19 cellular contexts compared by ENCODE assay signal in genomic region chr9:519579-519978, GRCh38. TPM values are rescaled to one million over a fixed set of nuclear protein-coding genes. Genes with fewer than 3 reads are reported as not detected.
DNase-seq lines count a peak whose midpoint lies in the region; ATAC-seq, FAIRE-seq and TF ChIP-seq lines count a peak whose summit lies in the region.
"Had no signal": no experiment of that assay in that cellular context is flagged by ENCODE, and none has a peak within 500 bp of the region (broad histone marks: within the 10 kb centered on the region; RNA-seq: fewer than 3 reads in every experiment).

No MANE protein-coding gene starts in this region.

- peaks cover 57% of the 10 kb centered on the region for H3K4me1 Mint-ChIP-seq in activated T-cell treated with anti-CD3 and anti-CD28 coated beads, Interleukin-2, amount 50 U/mL, for 72 hours (ENCODE audit: low read depth)
- H3K4me1 Mint-ChIP-seq in CD4-positive, alpha-beta memory T cell = peaks cover 15 to 70% (median 25%) of the 10 kb centered on the region in 4 donors

- no peaks in the 10 kb centered on the region for H3K27me3 Mint-ChIP-seq in activated T-cell treated with anti-CD3 and anti-CD28 coated beads, Interleukin-2, amount 50 U/mL, for 72 hours (ENCODE audit: low read depth)
- H3K27me3 Mint-ChIP-seq in CD4-positive, alpha-beta memory T cell = no peaks in the 10 kb centered on the region

- peak in 1 of 2 donors; percentile 27 for ATAC-seq in activated T-cell treated with anti-CD3 and anti-CD28 coated beads, Interleukin-2, amount 50 U/mL, for 72 hours (replicated peaks in 1 of 2)
- no peak for ATAC-seq in pancreas
- no peak for ATAC-seq in HG02623 (IDR thresholded peaks at IDR 0.05; ENCODE audit: unreplicated experiment)
- no peak for ATAC-seq in upper lobe of left lung (ENCODE audit: low FRiP score in 2 of 2)
- ATAC-seq: K562 had no signal

- peaks cover 32% of the 10 kb centered on the region for H3K4me1 ChIP-seq in CD4-positive, alpha-beta memory T cell (ENCODE audit: insufficient read depth, low read length)
- H3K4me1 ChIP-seq in pancreas = peaks cover 8 to 20% (median 9%) of the 10 kb centered on the region in 3 donors
- H3K4me1 ChIP-seq in upper lobe of left lung = peaks cover 0 to 10% (median 2%) of the 10 kb centered on the region in 4 donors

- TF ChIP-seq CTCF in pancreas (IDR thresholded peaks at IDR 0.05) (no peak), upper lobe of left lung (IDR thresholded peaks at IDR 0.05) (no peak)

- no peaks in the 10 kb centered on the region for H3K36me3 ChIP-seq in CD4-positive, alpha-beta memory T cell (ENCODE audit: insufficient read depth, low read length)
- H3K36me3 ChIP-seq in pancreas = no peaks in the 10 kb centered on the region
- H3K36me3 ChIP-seq in upper lobe of left lung = no peaks in the 10 kb centered on the region

- FAIRE-seq in pancreas (lab: Jason Lieb, UNC) = peak; percentile 9
- FAIRE-seq: GM12892, K562 had no signal

- CTCF ChIA-PET in CD4-positive, alpha-beta memory T cell (lab: Charles Lee; ENCODE audit: partially characterized antibody) = interaction anchor here (0.8 kb wide), 1 partner anchor 10 kb away, joined by 3 read pairs; no protein-coding TSS in a partner anchor

- H3K36me3 Mint-ChIP-seq in activated T-cell treated with anti-CD3 and anti-CD28 coated beads, Interleukin-2, amount 50 U/mL, for 72 hours (ENCODE audit: insufficient read depth in 2 of 2) = peaks cover 0 to 3% of the 10 kb centered on the region in 2 donors
- H3K36me3 Mint-ChIP-seq in CD4-positive, alpha-beta memory T cell = peaks cover 0 to 4% of the 10 kb centered on the region in 2 donors

- peak overlapping the region; percentile 69 for H3K27ac Mint-ChIP-seq in activated T-cell treated with anti-CD3 and anti-CD28 coated beads, Interleukin-2, amount 50 U/mL, for 72 hours
- peak overlapping the region in 5 of 7 donors; percentile 31 to 98 (median 78) for H3K27ac Mint-ChIP-seq in CD4-positive, alpha-beta memory T cell

- no peaks in the 10 kb centered on the region for H3K9me3 ChIP-seq in CD4-positive, alpha-beta memory T cell (ENCODE audit: control insufficient read depth in 1 of 2, low read length in 2 of 2)
- H3K9me3 ChIP-seq in pancreas (no peaks in the 10 kb centered on the region), upper lobe of left lung (no peaks in the 10 kb centered on the region)

- no peak overlapping the region for H3K4me3 Mint-ChIP-seq in activated T-cell treated with anti-CD3 and anti-CD28 coated beads, Interleukin-2, amount 50 U/mL, for 72 hours
- peak overlapping the region in 1 of 8 donors; percentile 41 for H3K4me3 Mint-ChIP-seq in CD4-positive, alpha-beta memory T cell

- no peaks in the 10 kb centered on the region for H3K27me3 ChIP-seq in CD4-positive, alpha-beta memory T cell (ENCODE audit: insufficient read depth, low read length)
- H3K27me3 ChIP-seq in pancreas = no peaks in the 10 kb centered on the region
- no peaks in the 10 kb centered on the region for H3K27me3 ChIP-seq in upper lobe of left lung

- no peak overlapping the region for H3K4me3 ChIP-seq in CD4-positive, alpha-beta memory T cell (ENCODE audit: low read length in 2 of 2)
- no peak overlapping the region for H3K4me3 ChIP-seq in pancreas
- H3K4me3 ChIP-seq in upper lobe of left lung = no peak overlapping the region
- H3K4me3 ChIP-seq: K562 had no signal

- intact Hi-C loops in CD4-positive, alpha-beta memory T cell (cut with micrococcal nuclease) = loop anchor here (2.0 kb wide), 1 partner anchor 15 kb away; the partner anchor contains the start of gene KANK1
- intact Hi-C loops in pancreas (cut with DNase I) = no loop called here

- no peak overlapping the region for H3K27ac ChIP-seq in CD4-positive, alpha-beta memory T cell (ENCODE audit: low read depth, low read length)
- H3K27ac ChIP-seq in pancreas (no peak overlapping the region), upper lobe of left lung (no peak overlapping the region)

- no peak for DNase-seq in activated T-cell treated with anti-CD3 and anti-CD28 coated beads, Interleukin-2, amount 50 U/mL, for 72 hours
- DNase-seq in activated T-cell treated with anti-CD3 and anti-CD28 coated beads, Interleukin-2, amount 50 U/mL, for 48 hours = no peak
- no peak for DNase-seq in CD4-positive, alpha-beta memory T cell
- DNase-seq in kidney tubule cell (ENCODE audit: low spot score) (peak; percentile 24), pancreas (no peak), upper lobe of left lung (no peak)
- DNase-seq in activated CD8-positive, alpha-beta memory T cell treated with anti-CD3 and anti-CD28 coated beads, Interleukin-2, amount 50 U/mL, for 4 hours = no peak
- DNase-seq: GF-D8, GOT3, NCI-H1436, NCI-H2029, NCI-H2171, NCI-H446 treated with DMSO at 0.1 percent for 48 hours, NCI-H748 treated with DMSO at 0.1 percent for 48 hours, OCI-M1, RPMI8226 had no signal

- no peaks in the 10 kb centered on the region for H3K9me3 Mint-ChIP-seq in activated T-cell treated with anti-CD3 and anti-CD28 coated beads, Interleukin-2, amount 50 U/mL, for 72 hours
- peaks cover 0 to 4% (median 0%) of the 10 kb centered on the region in 8 donors for H3K9me3 Mint-ChIP-seq in CD4-positive, alpha-beta memory T cell

- TF ChIP-seq POLR2A in upper lobe of left lung (IDR thresholded peaks at IDR 0.05) = no peak

- TF ChIP-seq EP300 in upper lobe of left lung (IDR thresholded peaks at IDR 0.05) = no peak

- POLR2A ChIA-PET in CD4-positive, alpha-beta memory T cell (lab: Charles Lee; ENCODE audit: partially characterized antibody) = interaction anchor here (0.9 kb wide), 1 partner anchor 15 kb away, joined by 3 read pairs; the partner anchor contains the start of gene KANK1

- 57 to 63% methylated on average over 3 of the region's 3 CpGs for WGBS in pancreas, 2 donors
- WGBS in upper lobe of left lung, 2 donors = 51 to 62% methylated on average over 3 of the region's 3 CpGs

RNA-seq across cellular contexts. Expression of gene KANK1, which starts 15.1 kb away (rescaled TPM):
- total RNA-seq in activated T-cell treated with anti-CD3 and anti-CD28 coated beads, Interleukin-2, amount 50 U/mL, for 72 hours = 1 to 10 TPM; 6.2 to 6.7 TPM
- 10 to 100 TPM; 25.9 TPM for total RNA-seq in CD4-positive, alpha-beta memory T cell
- 10 to 100 TPM in 1 of 2 donors, 1 to 10 TPM in 1; 9.1 to 17.3 TPM for polyA plus RNA-seq in CD4-positive, alpha-beta memory T cell
- total RNA-seq in pancreas (10 to 100 TPM; 19.2 to 28.2 (median 23.6) TPM), upper lobe of left lung (10 to 100 TPM; 32.8 to 64.9 (median 45.3) TPM)
- 10 to 100 TPM; 22.1 to 23.6 TPM for polyA plus RNA-seq in pancreas
